In genomic region chr22:33496112-33496511, GRCh38 we compare ENCODE assay signal across 8 cellular contexts.
"Had no signal": no experiment of that assay in that cellular context is flagged by ENCODE, and none has a peak within 500 bp of the region (broad histone marks: within the 10 kb centered on the region; RNA-seq: fewer than 3 reads in every experiment).

No MANE protein-coding gene starts in this region.

- H3K4me3 ChIP-seq: GM23338 had no signal

- H3K27ac ChIP-seq: HL-60, KMS-11 had no signal

- DNase-seq: H9, HCEC 1CT, HFFc6, KBM-7 had no signal

- ATAC-seq: GM23338, HepG2 had no signal
